Comparison of ENCODE assay signal across 21 cellular contexts in the genomic region with DNA sequence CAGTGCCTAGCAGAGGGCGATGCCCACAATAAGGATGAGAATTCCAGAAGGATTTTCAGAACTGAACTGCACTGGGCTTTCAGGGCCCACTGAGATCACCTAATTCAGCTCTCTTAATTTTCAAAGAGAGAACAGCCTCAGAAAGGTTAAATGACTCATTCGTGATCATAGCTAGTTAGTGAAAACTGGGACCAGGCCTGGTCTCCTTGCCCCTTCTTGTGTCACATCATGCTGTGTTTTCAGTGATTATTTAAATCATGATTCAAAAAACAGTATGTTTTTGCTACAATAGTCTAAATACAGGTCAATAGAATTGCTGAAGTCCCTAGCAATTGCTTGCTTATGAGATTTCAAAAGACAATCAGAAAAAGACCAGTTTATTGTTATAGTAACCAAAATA. TPM values are rescaled to one million over a fixed set of nuclear protein-coding genes. Genes with fewer than 3 reads are reported as not detected.
DNase-seq lines count a peak whose midpoint lies in the region; ATAC-seq, FAIRE-seq and TF ChIP-seq lines count a peak whose summit lies in the region.
"Had no signal": no experiment of that assay in that cellular context is flagged by ENCODE, and none has a peak within 500 bp of the region (broad histone marks: within the 10 kb centered on the region; RNA-seq: fewer than 3 reads in every experiment).

No MANE protein-coding gene starts in this region.

- H3K36me3 Mint-ChIP-seq in CD4-positive, CD25-positive, alpha-beta regulatory T cell: no peaks in the 10 kb centered on the region

- FAIRE-seq in GM12891 (lab: Jason Lieb, UNC): no peak
- FAIRE-seq: K562 had no signal

- no peak for TF ChIP-seq EP300 in sigmoid colon (IDR thresholded peaks at IDR 0.05)

- TF ChIP-seq POLR2A in GM12891 (IDR thresholded peaks at IDR 0.05; ENCODE audit: low read depth, low read length): no peak
- TF ChIP-seq POLR2A in sigmoid colon (IDR thresholded peaks at IDR 0.05): no peak

- H3K9me3 ChIP-seq in CD4-positive, CD25-positive, alpha-beta regulatory T cell (ENCODE audit: control insufficient read depth in 2 of 2, low read length in 2 of 2): no peaks in the 10 kb centered on the region
- H3K9me3 ChIP-seq in SU-DHL-6 (ENCODE audit: insufficient read depth, low read length): no peaks in the 10 kb centered on the region
- H3K9me3 ChIP-seq in iPS-20b (ENCODE audit: insufficient read depth, low read depth, low read length): no peaks in the 10 kb centered on the region
- no peaks in the 10 kb centered on the region for H3K9me3 ChIP-seq in sigmoid colon
- H3K9me3 ChIP-seq: lower lobe of right lung, psoas muscle had no signal

- TF ChIP-seq CTCF in SU-DHL-6 (IDR thresholded peaks at IDR 0.05; ENCODE audit: insufficient read depth, low read length, poor library complexity, severe bottlenecking) (no peak), sigmoid colon (IDR thresholded peaks at IDR 0.05) (no peak)

- H3K4me2 ChIP-seq in SU-DHL-6 (ENCODE audit: low read depth, low read length, poor library complexity, severe bottlenecking): peak overlapping the region; percentile 93

- no peak for ATAC-seq in CD4-positive, CD25-positive, alpha-beta regulatory T cell (ENCODE audit: low read depth in 2 of 2)
- ATAC-seq in GM19328 (IDR thresholded peaks at IDR 0.05; ENCODE audit: unreplicated experiment): no peak
- ATAC-seq: K562, lower lobe of right lung, psoas muscle had no signal

- H3K27me3 Mint-ChIP-seq in CD4-positive, CD25-positive, alpha-beta regulatory T cell: no peaks in the 10 kb centered on the region

- H3K36me3 ChIP-seq in CD4-positive, CD25-positive, alpha-beta regulatory T cell (ENCODE audit: control insufficient read depth, insufficient read depth, low read length): peaks cover 10% of the 10 kb centered on the region
- H3K36me3 ChIP-seq in SU-DHL-6 (ENCODE audit: low read length) (peaks cover 12% of the 10 kb centered on the region; the same call in 1 of the 2 replicates), iPS-20b (ENCODE audit: insufficient read depth, low read depth, low read length) (peaks cover 41% of the 10 kb centered on the region), sigmoid colon (peaks cover 0 to 9% (median 0%) of the 10 kb centered on the region in 4 donors)

- no peak for DNase-seq in CD4-positive, CD25-positive, alpha-beta regulatory T cell
- peak; percentile 25 for DNase-seq in EL
- DNase-seq in stimulated activated CD4-positive, alpha-beta T cell treated with anti-CD3 and anti-CD28 coated beads, Interleukin-1b, Interleukin-23, amount 100 ng/mL, for 48 hours: no peak
- no peak for DNase-seq in GM12891 (ENCODE audit: insufficient read length, low spot score)
- no peak for DNase-seq in sigmoid colon
- DNase-seq: activated CD4-positive, alpha-beta T cell treated with anti-CD3 and anti-CD28 coated beads for 4 hours; activated effector memory CD4-positive, alpha-beta T cell treated with Interleukin-2 at 50 U/mL for 16 hours; cortex of kidney; DMS79; immature natural killer cell; lower lobe of right lung; NCI-H1417 treated with DMSO at 0.1 percent for 48 hours; psoas muscle; stimulated activated naive CD4-positive, alpha-beta T cell had no signal

- peaks cover 24% of the 10 kb centered on the region for H3K79me2 ChIP-seq in SU-DHL-6 (ENCODE audit: insufficient read depth, low read length)

- H3K9ac ChIP-seq in SU-DHL-6 (ENCODE audit: low read length) (no peak overlapping the region), iPS-20b (ENCODE audit: low read depth, low read length) (no peak overlapping the region)

- H3K27me3 ChIP-seq in CD4-positive, CD25-positive, alpha-beta regulatory T cell (ENCODE audit: control insufficient read depth, insufficient read depth, low read length): no peaks in the 10 kb centered on the region
- no peaks in the 10 kb centered on the region for H3K27me3 ChIP-seq in SU-DHL-6 (ENCODE audit: low read length)
- H3K27me3 ChIP-seq in iPS-20b (ENCODE audit: insufficient read depth, low read length): no peaks in the 10 kb centered on the region
- H3K27me3 ChIP-seq in sigmoid colon: no peaks in the 10 kb centered on the region

- no peak overlapping the region for H2AFZ ChIP-seq in SU-DHL-6 (ENCODE audit: low read depth, low read length, severe bottlenecking)

- H4K20me1 ChIP-seq in SU-DHL-6 (ENCODE audit: low read depth, low read length): no peaks in the 10 kb centered on the region

- 93 to 95% methylated on average over 2 of the region's 2 CpGs for WGBS in sigmoid colon, 2 donors

- H3K27ac ChIP-seq in CD4-positive, CD25-positive, alpha-beta regulatory T cell (ENCODE audit: insufficient read depth, low read length, poor library complexity, severe bottlenecking): peak overlapping the region; percentile 1
- H3K27ac ChIP-seq in SU-DHL-6 (ENCODE audit: low read depth, low read length) (no peak overlapping the region), iPS-20b (ENCODE audit: low read length) (no peak overlapping the region), sigmoid colon (no peak overlapping the region)
- H3K27ac ChIP-seq: C4-2B, epithelial cell of prostate, HL-60, lower lobe of right lung, psoas muscle had no signal

- peaks cover 6% of the 10 kb centered on the region for H3K4me1 ChIP-seq in CD4-positive, CD25-positive, alpha-beta regulatory T cell (ENCODE audit: control insufficient read depth, insufficient read depth, low read length, poor library complexity, severe bottlenecking)
- H3K4me1 ChIP-seq in iPS-20b (ENCODE audit: insufficient read depth, low read length): no peaks in the 10 kb centered on the region
- peaks cover 0 to 8% (median 4%) of the 10 kb centered on the region in 4 donors for H3K4me1 ChIP-seq in sigmoid colon
- H3K4me1 ChIP-seq: lower lobe of right lung, psoas muscle had no signal

- peaks cover 7 to 28% (median 16%) of the 10 kb centered on the region in 4 donors for H3K4me1 Mint-ChIP-seq in CD4-positive, CD25-positive, alpha-beta regulatory T cell

- H3K4me3 Mint-ChIP-seq in CD4-positive, CD25-positive, alpha-beta regulatory T cell: peak overlapping the region in 2 of 4 donors; percentile 13 to 65

- H3K9me3 Mint-ChIP-seq in CD4-positive, CD25-positive, alpha-beta regulatory T cell: no peaks in the 10 kb centered on the region
- H3K9me3 Mint-ChIP-seq: immature natural killer cell had no signal

- no peak overlapping the region for H3K4me3 ChIP-seq in CD4-positive, CD25-positive, alpha-beta regulatory T cell (ENCODE audit: low read depth, low read length)
- H3K4me3 ChIP-seq in SU-DHL-6 (ENCODE audit: insufficient read depth, low read length, poor library complexity, severe bottlenecking) (no peak overlapping the region), iPS-20b (ENCODE audit: low read length) (0 out of 2 replicates have a peak overlapping the region, but pooled peaks have one; percentile 65), sigmoid colon (no peak overlapping the region)
- H3K4me3 ChIP-seq: K562, lower lobe of right lung, psoas muscle had no signal

- H3K27ac Mint-ChIP-seq in CD4-positive, CD25-positive, alpha-beta regulatory T cell: no peak overlapping the region

- H3K9me2 ChIP-seq in SU-DHL-6 (replicated peaks; ENCODE audit: insufficient read depth, low read length): no peaks in the 10 kb centered on the region

- intact Hi-C loops in sigmoid colon (cut with DNase I): no loop called here

- no peaks in the 10 kb centered on the region for H3F3A ChIP-seq in SU-DHL-6 (ENCODE audit: insufficient read depth)

TF ChIP-seq in GM12891, 5 proteins besides CTCF, POLR2A, EP300 and RAD21:
- TF ChIP-seq PAX5 (IDR thresholded peaks at IDR 0.05; ENCODE audit: insufficient read depth, low read length, severe bottlenecking) (no peak), TAF1 (IDR thresholded peaks at IDR 0.05; ENCODE audit: low read depth, low read length) (no peak), SPI1 (IDR thresholded peaks at IDR 0.05; ENCODE audit: low read depth, low read length) (no peak), POU2F2 (IDR thresholded peaks at IDR 0.05; ENCODE audit: low read depth, low read length) (no peak), POLR2AphosphoS5 (IDR thresholded peaks at IDR 0.05; ENCODE audit: low read depth, low read length) (no peak)

RNA-seq across cellular contexts. Expression of a gene that starts 2.3 kb away (rescaled TPM):
- total RNA-seq in CD4-positive, CD25-positive, alpha-beta regulatory T cell: 48.7 TPM
- 1 to 10 TPM; 5.1 to 8.2 (median 6.6) TPM for polyA plus RNA-seq in CD4-positive, CD25-positive, alpha-beta regulatory T cell
- polyA plus RNA-seq in GM12891 (2012; ENCODE audit: low read depth, missing spikeins): 22.7 TPM
- 10 to 100 TPM in 3 of 4 donors, 1 to 10 TPM in 1; 8.2 to 16.9 (median 13.8) TPM for total RNA-seq in sigmoid colon
- 10 to 100 TPM; 13.4 to 20.6 (median 16.2) TPM for polyA plus RNA-seq in sigmoid colon
